In genomic region chr15:41115652-41116115, GRCh38 we compare ENCODE assay signal across 1 cellular context.
TF ChIP-seq lines count a peak whose summit lies in the region.

No MANE protein-coding gene starts in this region.

TF ChIP-seq in K562, 482 proteins besides CTCF, POLR2A, EP300 and RAD21 (continued from another document and continues in another):
- no peak for TF ChIP-seq CHAMP1 (IDR thresholded peaks at IDR 0.05)
- no peak; the same call in 1 of the 2 replicates for TF ChIP-seq ZC3H4 (CRISPR knock-in tag; IDR thresholded peaks at IDR 0.05; ENCODE audit: borderline replicate concordance)
- no peak for TF ChIP-seq MYBL2 (IDR thresholded peaks at IDR 0.05; ENCODE audit: low read depth)
- TF ChIP-seq MYBL2 (CRISPR knock-in tag; IDR thresholded peaks at IDR 0.05; ENCODE audit: borderline replicate concordance), result no peak
- no peak for TF ChIP-seq RBM25 (IDR thresholded peaks at IDR 0.05; ENCODE audit: low read depth, low read length, severe bottlenecking)
- TF ChIP-seq TAF1 (IDR thresholded peaks at IDR 0.05; ENCODE audit: control insufficient read depth, extremely low read depth, insufficient read depth, low read length, severe bottlenecking), result no peak
- TF ChIP-seq MCM7 (IDR thresholded peaks at IDR 0.05), result no peak
- no peak for TF ChIP-seq RBM22 (IDR thresholded peaks at IDR 0.05; ENCODE audit: low read depth, low read length, poor library complexity, severe bottlenecking)
- TF ChIP-seq, protein P1, sequence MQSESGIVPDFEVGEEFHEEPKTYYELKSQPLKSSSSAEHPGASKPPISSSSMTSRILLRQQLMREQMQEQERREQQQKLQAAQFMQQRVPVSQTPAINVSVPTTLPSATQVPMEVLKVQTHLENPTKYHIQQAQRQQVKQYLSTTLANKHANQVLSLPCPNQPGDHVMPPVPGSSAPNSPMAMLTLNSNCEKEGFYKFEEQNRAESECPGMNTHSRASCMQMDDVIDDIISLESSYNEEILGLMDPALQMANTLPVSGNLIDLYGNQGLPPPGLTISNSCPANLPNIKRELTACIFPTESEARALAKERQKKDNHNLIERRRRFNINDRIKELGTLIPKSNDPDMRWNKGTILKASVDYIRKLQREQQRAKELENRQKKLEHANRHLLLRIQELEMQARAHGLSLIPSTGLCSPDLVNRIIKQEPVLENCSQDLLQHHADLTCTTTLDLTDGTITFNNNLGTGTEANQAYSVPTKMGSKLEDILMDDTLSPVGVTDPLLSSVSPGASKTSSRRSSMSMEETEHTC (IDR thresholded peaks at IDR 0.05), result 0 out of 2 replicates have a peak, but pooled peaks have one; percentile 24
- TF ChIP-seq GTF2E2 (tag; IDR thresholded peaks at IDR 0.05), result no peak
- TF ChIP-seq, protein P2, sequence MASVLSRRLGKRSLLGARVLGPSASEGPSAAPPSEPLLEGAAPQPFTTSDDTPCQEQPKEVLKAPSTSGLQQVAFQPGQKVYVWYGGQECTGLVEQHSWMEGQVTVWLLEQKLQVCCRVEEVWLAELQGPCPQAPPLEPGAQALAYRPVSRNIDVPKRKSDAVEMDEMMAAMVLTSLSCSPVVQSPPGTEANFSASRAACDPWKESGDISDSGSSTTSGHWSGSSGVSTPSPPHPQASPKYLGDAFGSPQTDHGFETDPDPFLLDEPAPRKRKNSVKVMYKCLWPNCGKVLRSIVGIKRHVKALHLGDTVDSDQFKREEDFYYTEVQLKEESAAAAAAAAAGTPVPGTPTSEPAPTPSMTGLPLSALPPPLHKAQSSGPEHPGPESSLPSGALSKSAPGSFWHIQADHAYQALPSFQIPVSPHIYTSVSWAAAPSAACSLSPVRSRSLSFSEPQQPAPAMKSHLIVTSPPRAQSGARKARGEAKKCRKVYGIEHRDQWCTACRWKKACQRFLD (CRISPR knock-in tag; IDR thresholded peaks at IDR 0.05), result no peak
- TF ChIP-seq KLF13 (tag; IDR thresholded peaks at IDR 0.05; ENCODE audit: borderline replicate concordance, low read depth), result peak; percentile 82; the same call in 1 of the 2 replicates
- TF ChIP-seq, protein P3, sequence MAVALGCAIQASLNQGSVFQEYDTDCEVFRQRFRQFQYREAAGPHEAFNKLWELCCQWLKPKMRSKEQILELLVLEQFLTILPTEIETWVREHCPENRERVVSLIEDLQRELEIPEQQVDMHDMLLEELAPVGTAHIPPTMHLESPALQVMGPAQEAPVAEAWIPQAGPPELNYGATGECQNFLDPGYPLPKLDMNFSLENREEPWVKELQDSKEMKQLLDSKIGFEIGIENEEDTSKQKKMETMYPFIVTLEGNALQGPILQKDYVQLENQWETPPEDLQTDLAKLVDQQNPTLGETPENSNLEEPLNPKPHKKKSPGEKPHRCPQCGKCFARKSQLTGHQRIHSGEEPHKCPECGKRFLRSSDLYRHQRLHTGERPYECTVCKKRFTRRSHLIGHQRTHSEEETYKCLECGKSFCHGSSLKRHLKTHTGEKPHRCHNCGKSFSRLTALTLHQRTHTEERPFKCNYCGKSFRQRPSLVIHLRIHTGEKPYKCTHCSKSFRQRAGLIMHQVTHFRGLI (CRISPR knock-in tag; IDR thresholded peaks at IDR 0.05), result no peak
- TF ChIP-seq BRD4 (IDR thresholded peaks at IDR 0.05), result peak; percentile 88
- no peak for TF ChIP-seq MIER1 (IDR thresholded peaks at IDR 0.05; ENCODE audit: low read depth)
- no peak for TF ChIP-seq CSDE1 (IDR thresholded peaks at IDR 0.05)
- TF ChIP-seq ETV6 (IDR thresholded peaks at IDR 0.05; ENCODE audit: borderline replicate concordance in 1 of 2, low read depth in 2 of 2, low read length in 1 of 2), result 0 out of 4 replicates have a peak, but pooled peaks of 1 of the 2 experiments have one; percentile 12
- no peak for TF ChIP-seq ETV6 (CRISPR knock-in tag; IDR thresholded peaks at IDR 0.05; ENCODE audit: borderline replicate concordance)
- TF ChIP-seq ZFX (CRISPR knock-in tag; IDR thresholded peaks at IDR 0.05), result peak; percentile 89
- no peak for TF ChIP-seq STAG1 (CRISPR knock-in tag; IDR thresholded peaks at IDR 0.05; ENCODE audit: borderline replicate concordance)
- TF ChIP-seq SIRT6 (IDR thresholded peaks at IDR 0.05; ENCODE audit: low read depth, low read length), result no peak
- TF ChIP-seq RBM14 (IDR thresholded peaks at IDR 0.05; ENCODE audit: borderline replicate concordance, insufficient read depth, low read depth, low read length), result no peak
- TF ChIP-seq ZNF197 (CRISPR knock-in tag; IDR thresholded peaks at IDR 0.05; ENCODE audit: low read depth), result 0 out of 2 replicates have a peak, but pooled peaks have one; percentile 5
- TF ChIP-seq, protein P4, sequence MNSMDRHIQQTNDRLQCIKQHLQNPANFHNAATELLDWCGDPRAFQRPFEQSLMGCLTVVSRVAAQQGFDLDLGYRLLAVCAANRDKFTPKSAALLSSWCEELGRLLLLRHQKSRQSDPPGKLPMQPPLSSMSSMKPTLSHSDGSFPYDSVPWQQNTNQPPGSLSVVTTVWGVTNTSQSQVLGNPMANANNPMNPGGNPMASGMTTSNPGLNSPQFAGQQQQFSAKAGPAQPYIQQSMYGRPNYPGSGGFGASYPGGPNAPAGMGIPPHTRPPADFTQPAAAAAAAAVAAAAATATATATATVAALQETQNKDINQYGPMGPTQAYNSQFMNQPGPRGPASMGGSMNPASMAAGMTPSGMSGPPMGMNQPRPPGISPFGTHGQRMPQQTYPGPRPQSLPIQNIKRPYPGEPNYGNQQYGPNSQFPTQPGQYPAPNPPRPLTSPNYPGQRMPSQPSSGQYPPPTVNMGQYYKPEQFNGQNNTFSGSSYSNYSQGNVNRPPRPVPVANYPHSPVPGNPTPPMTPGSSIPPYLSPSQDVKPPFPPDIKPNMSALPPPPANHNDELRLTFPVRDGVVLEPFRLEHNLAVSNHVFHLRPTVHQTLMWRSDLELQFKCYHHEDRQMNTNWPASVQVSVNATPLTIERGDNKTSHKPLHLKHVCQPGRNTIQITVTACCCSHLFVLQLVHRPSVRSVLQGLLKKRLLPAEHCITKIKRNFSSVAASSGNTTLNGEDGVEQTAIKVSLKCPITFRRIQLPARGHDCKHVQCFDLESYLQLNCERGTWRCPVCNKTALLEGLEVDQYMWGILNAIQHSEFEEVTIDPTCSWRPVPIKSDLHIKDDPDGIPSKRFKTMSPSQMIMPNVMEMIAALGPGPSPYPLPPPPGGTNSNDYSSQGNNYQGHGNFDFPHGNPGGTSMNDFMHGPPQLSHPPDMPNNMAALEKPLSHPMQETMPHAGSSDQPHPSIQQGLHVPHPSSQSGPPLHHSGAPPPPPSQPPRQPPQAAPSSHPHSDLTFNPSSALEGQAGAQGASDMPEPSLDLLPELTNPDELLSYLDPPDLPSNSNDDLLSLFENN (IDR thresholded peaks at IDR 0.05; ENCODE audit: low read depth in 2 of 2, low read length in 2 of 2), result no peak
- TF ChIP-seq ARNT (IDR thresholded peaks at IDR 0.05), result 0 out of 4 replicates have a peak, but pooled peaks of 1 of the 2 experiments have one; percentile 44
- TF ChIP-seq ZNF512 (tag; IDR thresholded peaks at IDR 0.05), result no peak
- TF ChIP-seq ESRRA (IDR thresholded peaks at IDR 0.05; ENCODE audit: borderline replicate concordance, low read depth), result 0 out of 2 replicates have a peak, but pooled peaks have one; percentile 55
- no peak for TF ChIP-seq ZNF79 (CRISPR knock-in tag; IDR thresholded peaks at IDR 0.05; ENCODE audit: low read depth)
- TF ChIP-seq CEBPG (CRISPR knock-in tag; IDR thresholded peaks at IDR 0.05), result no peak
- peak in 1 of 2 experiments; percentile 54; a peak in 2 of 4 replicates for TF ChIP-seq CEBPG (tag; conservative IDR thresholded peaks at IDR 0.05 in 1 of 2, IDR thresholded peaks at IDR 0.05 in 1 of 2)
- TF ChIP-seq RBM34 (IDR thresholded peaks at IDR 0.05; ENCODE audit: borderline replicate concordance, insufficient read depth, low read length), result no peak
- TF ChIP-seq ZNF280B (CRISPR knock-in tag; IDR thresholded peaks at IDR 0.05), result no peak
- no peak for TF ChIP-seq FOXP1 (CRISPR knock-in tag; IDR thresholded peaks at IDR 0.05)
- TF ChIP-seq, protein P5, sequence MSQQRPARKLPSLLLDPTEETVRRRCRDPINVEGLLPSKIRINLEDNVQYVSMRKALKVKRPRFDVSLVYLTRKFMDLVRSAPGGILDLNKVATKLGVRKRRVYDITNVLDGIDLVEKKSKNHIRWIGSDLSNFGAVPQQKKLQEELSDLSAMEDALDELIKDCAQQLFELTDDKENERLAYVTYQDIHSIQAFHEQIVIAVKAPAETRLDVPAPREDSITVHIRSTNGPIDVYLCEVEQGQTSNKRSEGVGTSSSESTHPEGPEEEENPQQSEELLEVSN (IDR thresholded peaks at IDR 0.05; ENCODE audit: borderline replicate concordance in 1 of 2, extremely low read depth in 1 of 2, insufficient read depth in 1 of 2, insufficient read length in 1 of 2, low read depth in 1 of 2, low read length in 1 of 2, poor library complexity in 1 of 2, severe bottlenecking in 1 of 2), result peak in 1 of 2 experiments; percentile 51
- no peak for TF ChIP-seq ZBTB26 (CRISPR knock-in tag; IDR thresholded peaks at IDR 0.05)
- TF ChIP-seq KLF16 (IDR thresholded peaks at IDR 0.05), result no peak; the same call in 1 of the 2 replicates
- TF ChIP-seq PURB (CRISPR knock-in tag; IDR thresholded peaks at IDR 0.05; ENCODE audit: low read depth), result no peak
- peak; percentile 22; the same call in 1 of the 2 replicates for TF ChIP-seq NFIC (IDR thresholded peaks at IDR 0.05)
- no peak for TF ChIP-seq MEIS2 (IDR thresholded peaks at IDR 0.05; ENCODE audit: partially characterized antibody)
- TF ChIP-seq MTA3 (IDR thresholded peaks at IDR 0.05; ENCODE audit: borderline replicate concordance), result peak; percentile 23; the same call in 1 of the 2 replicates
- TF ChIP-seq, protein P6, sequence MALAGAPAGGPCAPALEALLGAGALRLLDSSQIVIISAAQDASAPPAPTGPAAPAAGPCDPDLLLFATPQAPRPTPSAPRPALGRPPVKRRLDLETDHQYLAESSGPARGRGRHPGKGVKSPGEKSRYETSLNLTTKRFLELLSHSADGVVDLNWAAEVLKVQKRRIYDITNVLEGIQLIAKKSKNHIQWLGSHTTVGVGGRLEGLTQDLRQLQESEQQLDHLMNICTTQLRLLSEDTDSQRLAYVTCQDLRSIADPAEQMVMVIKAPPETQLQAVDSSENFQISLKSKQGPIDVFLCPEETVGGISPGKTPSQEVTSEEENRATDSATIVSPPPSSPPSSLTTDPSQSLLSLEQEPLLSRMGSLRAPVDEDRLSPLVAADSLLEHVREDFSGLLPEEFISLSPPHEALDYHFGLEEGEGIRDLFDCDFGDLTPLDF (CRISPR knock-in tag; IDR thresholded peaks at IDR 0.05), result no peak
- no peak for TF ChIP-seq HMGN3 (IDR thresholded peaks at IDR 0.05; ENCODE audit: borderline replicate concordance, extremely low read depth, insufficient read length, low read depth, low read length)
- no peak for TF ChIP-seq RBBP5 (IDR thresholded peaks at IDR 0.05; ENCODE audit: borderline replicate concordance, insufficient read depth, low read length, poor library complexity, severe bottlenecking)
- TF ChIP-seq ZNF24 (IDR thresholded peaks at IDR 0.05), result no peak
- no peak for TF ChIP-seq ZNF354B (CRISPR knock-in tag; IDR thresholded peaks at IDR 0.05)
- TF ChIP-seq POLR3G (IDR thresholded peaks at IDR 0.05; ENCODE audit: extremely low read depth, insufficient read length, insufficient replicate concordance), result no peak
- no peak for TF ChIP-seq ZNF584 (CRISPR knock-in tag; IDR thresholded peaks at IDR 0.05; ENCODE audit: low read depth)
- peak; percentile 71 to 82 for TF ChIP-seq FOXK2 (conservative IDR thresholded peaks at IDR 0.05 in 1 of 2, IDR thresholded peaks at IDR 0.05 in 1 of 2; ENCODE audit: low read depth in 2 of 2)
- TF ChIP-seq MAX (CRISPR knock-in tag; IDR thresholded peaks at IDR 0.05), result peak; percentile 98
